8 cellular contexts compared by ENCODE assay signal in genomic region chr12:92403210-92404175, GRCh38.
A peak's percentile ranks its signal among the peaks of the same experiment; 100 is the strongest.
DNase-seq lines count a peak whose midpoint lies in the region; ATAC-seq and TF ChIP-seq lines count a peak whose summit lies in the region.

No MANE protein-coding gene starts in this region.

- H3K4me3 Mint-ChIP-seq in CD4-positive, CD25-positive, alpha-beta regulatory T cell: peak overlapping the region; percentile 72 to 94 (median 91)

- H3K4me2 ChIP-seq in GM23248 (ENCODE audit: unreplicated experiment): no peak overlapping the region

- H3K36me3 ChIP-seq in CD4-positive, CD25-positive, alpha-beta regulatory T cell (ENCODE audit: control insufficient read depth, insufficient read depth, low read length): no peaks in the 10 kb centered on the region
- H3K36me3 ChIP-seq in GM23248 (ENCODE audit: low read depth) (no peaks in the 10 kb centered on the region), ascending aorta (no peaks in the 10 kb centered on the region)

- no peaks in the 10 kb centered on the region for H3K27me3 ChIP-seq in CD4-positive, CD25-positive, alpha-beta regulatory T cell (ENCODE audit: control insufficient read depth, insufficient read depth, low read length)
- H3K27me3 ChIP-seq in GM23248 (replicated peaks; ENCODE audit: insufficient read depth) (no peaks in the 10 kb centered on the region), ascending aorta (no peaks in the 10 kb centered on the region)

- peak; percentile 86 to 87 for ATAC-seq in CD4-positive, CD25-positive, alpha-beta regulatory T cell (ENCODE audit: low read depth in 2 of 2)
- ATAC-seq in HG03575 (IDR thresholded peaks at IDR 0.05; ENCODE audit: extremely low read depth, insufficient number of reproducible peaks, low FRiP score, unreplicated experiment): peak; percentile 79

- H3K9me2 ChIP-seq in GM23248 (ENCODE audit: insufficient read depth): no peaks in the 10 kb centered on the region

- peaks cover 0 to 4% (median 0%) of the 10 kb centered on the region in 7 donors for H3K9me3 Mint-ChIP-seq in CD4-positive, CD25-positive, alpha-beta regulatory T cell

- H3K36me3 Mint-ChIP-seq in CD4-positive, CD25-positive, alpha-beta regulatory T cell: peaks cover 6% of the 10 kb centered on the region

- peak overlapping the region; percentile 80 for H3K27ac ChIP-seq in CD4-positive, CD25-positive, alpha-beta regulatory T cell (ENCODE audit: insufficient read depth, low read length, poor library complexity, severe bottlenecking)
- H3K27ac ChIP-seq in GM23248 (no peak overlapping the region), ascending aorta (no peak overlapping the region)

- no peaks in the 10 kb centered on the region for H4K20me1 ChIP-seq in GM23248 (ENCODE audit: insufficient read depth)

- no peaks in the 10 kb centered on the region for H3K9me3 ChIP-seq in CD4-positive, CD25-positive, alpha-beta regulatory T cell (ENCODE audit: control insufficient read depth in 2 of 2, low read length in 2 of 2)
- H3K9me3 ChIP-seq in GM23248 (ENCODE audit: low read depth): no peaks in the 10 kb centered on the region
- H3K9me3 ChIP-seq in ascending aorta: no peaks in the 10 kb centered on the region

- H3F3A ChIP-seq in GM23248 (ENCODE audit: insufficient read depth): no peaks in the 10 kb centered on the region

- no peak overlapping the region for H2AFZ ChIP-seq in GM23248

- DNase-seq in CD4-positive, CD25-positive, alpha-beta regulatory T cell: peak; percentile 39 to 97 (median 77)
- DNase-seq in GM20000 (ENCODE audit: low spot score) (peak; percentile 77), GM23248 (no peak), SIG-M5 (lab: John Stamatoyannopoulos, UW) (no peak), ascending aorta (ENCODE audit: low spot score in 2 of 2) (no peak)
- peak; percentile 37 for DNase-seq in activated effector memory CD4-positive, alpha-beta T cell treated with Interleukin-2 at 50 U/mL for 16 hours
- peak; percentile 45 to 46 for DNase-seq in stimulated activated CD4-positive, alpha-beta T cell treated with anti-CD3 and anti-CD28 coated beads, Interleukin-15, amount 100 ng/mL, for 48 hours (ENCODE audit: low read depth in 2 of 2)

- peak overlapping the region; percentile 79 for H3K4me3 ChIP-seq in CD4-positive, CD25-positive, alpha-beta regulatory T cell (ENCODE audit: low read depth, low read length)
- H3K4me3 ChIP-seq in GM23248 (no peak overlapping the region), ascending aorta (no peak overlapping the region)

- in situ Hi-C loops in GM23248 (cut with MboI): no loop called here

- TF ChIP-seq CTCF in GM20000 (IDR thresholded peaks at IDR 0.05; ENCODE audit: extremely low read depth, missing control alignments): no peak
- TF ChIP-seq CTCF in ascending aorta (IDR thresholded peaks at IDR 0.05): no peak

- WGBS in GM23248 (ENCODE audit: low coverage in 1 of 2, low lambda C conversion rate in 2 of 2, missing lambda C conversion rate in 2 of 2), 2 experiments: 94 to 98% methylated on average over 3 of the region's 3 CpGs

- H3K27me3 Mint-ChIP-seq in CD4-positive, CD25-positive, alpha-beta regulatory T cell: no peaks in the 10 kb centered on the region

- H3K79me2 ChIP-seq in GM23248 (ENCODE audit: insufficient read depth): no peaks in the 10 kb centered on the region

- H3K4me1 Mint-ChIP-seq in CD4-positive, CD25-positive, alpha-beta regulatory T cell: peaks cover 51 to 92% (median 77%) of the 10 kb centered on the region in 4 donors

- intact Hi-C loops in ascending aorta (cut with DNase I): no loop called here

- peaks cover 73% of the 10 kb centered on the region for H3K4me1 ChIP-seq in CD4-positive, CD25-positive, alpha-beta regulatory T cell (ENCODE audit: control insufficient read depth, insufficient read depth, low read length, poor library complexity, severe bottlenecking)
- H3K4me1 ChIP-seq in GM23248 (ENCODE audit: insufficient read depth): no peaks in the 10 kb centered on the region
- no peaks in the 10 kb centered on the region for H3K4me1 ChIP-seq in ascending aorta

- H3K9ac ChIP-seq in GM23248: no peak overlapping the region

- H3K27ac Mint-ChIP-seq in CD4-positive, CD25-positive, alpha-beta regulatory T cell: peak overlapping the region; percentile 94 to 98 (median 97)

Comparison
In these comparisons a context has a peak if more than half of its experiments do, and no peak if none do; other contexts are left out.
1. DNase-seq: peak in CD4-positive, CD25-positive, alpha-beta regulatory T cell (3 of 3), GM20000 (single experiment), activated effector memory CD4-positive, alpha-beta T cell treated with Interleukin-2 at 50 U/mL for 16 hours (single experiment) and stimulated activated CD4-positive, alpha-beta T cell treated with anti-CD3 and anti-CD28 coated beads, Interleukin-15, amount 100 ng/mL, for 48 hours (2 of 2); none in GM23248 (single experiment), SIG-M5 (single experiment) and ascending aorta (0 of 2).